In genomic region chr16:89410794-89411309, GRCh38 we compare ENCODE assay signal across 1 cellular context.
TF ChIP-seq lines count a peak whose summit lies in the region.

No MANE protein-coding gene starts in this region.

TF ChIP-seq in SK-N-SH, 30 proteins besides CTCF, POLR2A, EP300 and RAD21 (continued from another document):
- TF ChIP-seq PBX3 (IDR thresholded peaks at IDR 0.05): no peak
- no peak for TF ChIP-seq RFX5 (IDR thresholded peaks at IDR 0.05; ENCODE audit: low read length)
- TF ChIP-seq REST (IDR thresholded peaks at IDR 0.05; ENCODE audit: low read depth, low read length): no peak
- TF ChIP-seq CHD2 (IDR thresholded peaks at IDR 0.05; ENCODE audit: low read length, partially characterized antibody): peak; percentile 47
- TF ChIP-seq RCOR1 (IDR thresholded peaks at IDR 0.05; ENCODE audit: low read length): no peak
